ENCODE assay signal across 8 cellular contexts in the genomic region with DNA sequence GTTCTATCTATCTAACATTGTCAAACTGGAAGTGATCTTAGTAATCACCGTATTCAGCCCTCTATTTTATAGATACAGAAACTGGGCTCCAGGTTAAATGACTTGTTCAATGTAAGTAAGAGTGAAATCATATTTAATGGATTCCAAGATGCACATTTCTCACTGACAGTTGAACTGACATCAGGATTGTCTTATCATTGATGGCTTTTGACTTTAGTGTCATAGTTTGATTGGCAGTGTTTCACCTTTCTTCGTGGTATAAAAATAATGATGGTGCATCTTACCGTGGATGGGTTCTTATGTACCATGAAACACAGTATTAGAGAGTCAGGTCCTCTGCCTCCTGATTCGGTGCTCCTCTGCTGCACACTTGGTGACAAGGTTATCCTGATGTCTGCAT.
"Had no signal": no experiment of that assay in that cellular context is flagged by ENCODE, and none has a peak within 500 bp of the region (broad histone marks: within the 10 kb centered on the region; RNA-seq: fewer than 3 reads in every experiment).

No MANE protein-coding gene starts in this region.

- FAIRE-seq: G401.6, GM12878, GM12891, GM12892, GM18507, GM19239 had no signal

- ATAC-seq: GM12878 had no signal

- DNase-seq: GDM1, GF-D8 had no signal

- H3K4me3 ChIP-seq: GM12878 had no signal
